ENCODE assay signal across 8 cellular contexts in genomic region chr4:182144621-182145359, GRCh38.
DNase-seq lines count a peak whose midpoint lies in the region; ATAC-seq and TF ChIP-seq lines count a peak whose summit lies in the region.

No MANE protein-coding gene starts in this region.

- peak overlapping the region; percentile 45 for H3K4me3 Mint-ChIP-seq in activated T-helper 17 cell treated with anti-CD3 and anti-CD28 coated beads, Interleukin-2, amount 50 U/mL, for 72 hours

- no peak overlapping the region for H3K27ac Mint-ChIP-seq in activated T-helper 17 cell treated with anti-CD3 and anti-CD28 coated beads, Interleukin-2, amount 50 U/mL, for 72 hours

- peaks cover 7% of the 10 kb centered on the region for H3K4me1 Mint-ChIP-seq in activated T-helper 17 cell treated with anti-CD3 and anti-CD28 coated beads, Interleukin-2, amount 50 U/mL, for 72 hours

- H3K4me3 ChIP-seq in iPS-20b (ENCODE audit: low read length) (peak overlapping the region; percentile 95), stomach (peak overlapping the region; percentile 63 to 83 (median 75))

- H3K9me3 ChIP-seq in iPS-20b (ENCODE audit: insufficient read depth, low read depth, low read length) (no peaks in the 10 kb centered on the region), stomach (no peaks in the 10 kb centered on the region)

- H3K36me3 Mint-ChIP-seq in activated T-helper 17 cell treated with anti-CD3 and anti-CD28 coated beads, Interleukin-2, amount 50 U/mL, for 72 hours (ENCODE audit: low read depth): no peaks in the 10 kb centered on the region

- peaks cover 67% of the 10 kb centered on the region for H3K27me3 Mint-ChIP-seq in activated T-helper 17 cell treated with anti-CD3 and anti-CD28 coated beads, Interleukin-2, amount 50 U/mL, for 72 hours

- 1 to 5% (median 2%) methylated on average over 6 to 93 of the region's 95 CpGs for WGBS in stomach, 5 donors

- ATAC-seq in HG02678 (IDR thresholded peaks at IDR 0.05; ENCODE audit: unreplicated experiment): peak; percentile 41
- ATAC-seq in activated T-helper 17 cell treated with anti-CD3 and anti-CD28 coated beads, Interleukin-2, amount 50 U/mL, for 72 hours (replicated peaks): no peak

- H3K4me1 ChIP-seq in iPS-20b (ENCODE audit: insufficient read depth, low read length): peaks cover 24% of the 10 kb centered on the region
- peaks cover 20 to 34% (median 28%) of the 10 kb centered on the region in 4 donors for H3K4me1 ChIP-seq in stomach

- intact Hi-C loops in stomach (cut with DNase I; ENCODE audit: low total_unique reads): no loop called here

- no peak for TF ChIP-seq POLR2A in stomach (IDR thresholded peaks at IDR 0.05)

- H3K9ac ChIP-seq in iPS-20b (ENCODE audit: low read depth, low read length): peak overlapping the region; percentile 88; the same call in 1 of the 2 replicates

- H3K9me3 Mint-ChIP-seq in activated T-helper 17 cell treated with anti-CD3 and anti-CD28 coated beads, Interleukin-2, amount 50 U/mL, for 72 hours: no peaks in the 10 kb centered on the region

- peaks cover 28% of the 10 kb centered on the region for H3K27me3 ChIP-seq in iPS-20b (ENCODE audit: insufficient read depth, low read length)
- peaks cover 8 to 98% (median 63%) of the 10 kb centered on the region in 3 donors for H3K27me3 ChIP-seq in stomach

- H3K27ac ChIP-seq in iPS-20b (ENCODE audit: low read length) (peak overlapping the region; percentile 60), stomach (peak overlapping the region in 2 of 5 donors; percentile 46 to 58)

- TF ChIP-seq EP300 in stomach (IDR thresholded peaks at IDR 0.05): no peak

- TF ChIP-seq CTCF in GM10266 (IDR thresholded peaks at IDR 0.05; ENCODE audit: control insufficient read depth, insufficient read depth, low read depth, missing control alignments): no peak
- no peak for TF ChIP-seq CTCF in stomach (IDR thresholded peaks at IDR 0.05)

- H3K36me3 ChIP-seq in iPS-20b (ENCODE audit: insufficient read depth, low read depth, low read length): no peaks in the 10 kb centered on the region
- no peaks in the 10 kb centered on the region for H3K36me3 ChIP-seq in stomach

- peak; percentile 43 for DNase-seq in GM10266 (ENCODE audit: extremely low spot score)
- DNase-seq in stomach: no peak
- no peak for DNase-seq in SW 1271 (lab: John Stamatoyannopoulos, UW)
- no peak for DNase-seq in EL
- no peak for DNase-seq in NCI-H1048 (lab: John Stamatoyannopoulos, UW)
